In the genomic region with DNA sequence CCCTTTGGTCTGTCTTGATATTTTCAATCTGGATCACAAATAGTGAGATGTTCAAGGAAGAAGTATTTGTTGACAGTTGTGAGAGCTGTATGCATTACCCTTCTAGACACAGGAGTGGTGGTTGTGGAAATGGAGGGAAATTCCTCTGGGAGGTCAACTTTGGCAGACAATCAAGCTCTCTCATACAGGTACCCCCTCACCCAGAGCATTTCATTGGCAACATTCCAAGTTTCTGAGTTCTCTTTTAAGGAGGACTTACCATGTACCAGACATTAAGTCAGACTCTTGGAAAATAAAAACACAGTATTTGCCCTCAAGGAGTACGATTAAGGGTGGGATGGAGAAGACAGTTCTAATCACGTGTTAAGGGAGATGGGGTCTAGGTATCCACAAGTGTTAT, we compare ENCODE assay signal across 2 cellular contexts.
A peak's percentile ranks its signal among the peaks of the same experiment; 100 is the strongest.
TF ChIP-seq lines count a peak whose summit lies in the region.

No MANE protein-coding gene starts in this region.

TF ChIP-seq in IMR-90, 13 proteins besides CTCF, POLR2A, EP300 and RAD21:
- TF ChIP-seq RFX5 (IDR thresholded peaks at IDR 0.05; ENCODE audit: low read depth, low read length) = no peak
- TF ChIP-seq, protein P1, sequence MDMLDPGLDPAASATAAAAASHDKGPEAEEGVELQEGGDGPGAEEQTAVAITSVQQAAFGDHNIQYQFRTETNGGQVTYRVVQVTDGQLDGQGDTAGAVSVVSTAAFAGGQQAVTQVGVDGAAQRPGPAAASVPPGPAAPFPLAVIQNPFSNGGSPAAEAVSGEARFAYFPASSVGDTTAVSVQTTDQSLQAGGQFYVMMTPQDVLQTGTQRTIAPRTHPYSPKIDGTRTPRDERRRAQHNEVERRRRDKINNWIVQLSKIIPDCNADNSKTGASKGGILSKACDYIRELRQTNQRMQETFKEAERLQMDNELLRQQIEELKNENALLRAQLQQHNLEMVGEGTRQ (IDR thresholded peaks at IDR 0.05; ENCODE audit: low read depth, low read length) = no peak
- TF ChIP-seq MXI1 (IDR thresholded peaks at IDR 0.05; ENCODE audit: borderline replicate concordance, low read depth, low read length) = no peak
- TF ChIP-seq MAZ (IDR thresholded peaks at IDR 0.05; ENCODE audit: borderline replicate concordance, low read depth, low read length) = no peak
- no peak for TF ChIP-seq NFE2L2 (IDR thresholded peaks at IDR 0.05; ENCODE audit: low read depth, low read length)
- no peak for TF ChIP-seq CHD1 (IDR thresholded peaks at IDR 0.05; ENCODE audit: low read depth, low read length)
- TF ChIP-seq SMC3 (IDR thresholded peaks at IDR 0.05; ENCODE audit: low read depth, low read length) = no peak
- TF ChIP-seq CEBPB (IDR thresholded peaks at IDR 0.05; ENCODE audit: low read depth, low read length) = no peak
- TF ChIP-seq FOS (IDR thresholded peaks at IDR 0.05; ENCODE audit: low read depth, low read length) = no peak
- TF ChIP-seq RCOR1 (IDR thresholded peaks at IDR 0.05; ENCODE audit: insufficient replicate concordance, low read length) = no peak
- TF ChIP-seq, protein P2, sequence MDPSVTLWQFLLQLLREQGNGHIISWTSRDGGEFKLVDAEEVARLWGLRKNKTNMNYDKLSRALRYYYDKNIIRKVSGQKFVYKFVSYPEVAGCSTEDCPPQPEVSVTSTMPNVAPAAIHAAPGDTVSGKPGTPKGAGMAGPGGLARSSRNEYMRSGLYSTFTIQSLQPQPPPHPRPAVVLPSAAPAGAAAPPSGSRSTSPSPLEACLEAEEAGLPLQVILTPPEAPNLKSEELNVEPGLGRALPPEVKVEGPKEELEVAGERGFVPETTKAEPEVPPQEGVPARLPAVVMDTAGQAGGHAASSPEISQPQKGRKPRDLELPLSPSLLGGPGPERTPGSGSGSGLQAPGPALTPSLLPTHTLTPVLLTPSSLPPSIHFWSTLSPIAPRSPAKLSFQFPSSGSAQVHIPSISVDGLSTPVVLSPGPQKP (IDR thresholded peaks at IDR 0.05; ENCODE audit: borderline replicate concordance, low read depth, low read length) = no peak
- no peak for TF ChIP-seq BHLHE40 (IDR thresholded peaks at IDR 0.05; ENCODE audit: low read depth, low read length)
- TF ChIP-seq MAFK (IDR thresholded peaks at IDR 0.05; ENCODE audit: low read depth, low read length) = no peak
TF ChIP-seq in IMR-90: peak in this region for 0.

TF ChIP-seq in K562, 482 proteins besides CTCF, POLR2A, EP300 and RAD21:
- TF ChIP-seq STAG1 (CRISPR knock-in tag; IDR thresholded peaks at IDR 0.05; ENCODE audit: borderline replicate concordance) (no peak), ELF1 (tag; IDR thresholded peaks at IDR 0.05) (no peak), NFIC (IDR thresholded peaks at IDR 0.05) (peak; percentile 79), ZNF668 (CRISPR knock-in tag; IDR thresholded peaks at IDR 0.05) (no peak), LARP7 (IDR thresholded peaks at IDR 0.05) (no peak)
